9 cellular contexts compared by ENCODE assay signal in the genomic region with DNA sequence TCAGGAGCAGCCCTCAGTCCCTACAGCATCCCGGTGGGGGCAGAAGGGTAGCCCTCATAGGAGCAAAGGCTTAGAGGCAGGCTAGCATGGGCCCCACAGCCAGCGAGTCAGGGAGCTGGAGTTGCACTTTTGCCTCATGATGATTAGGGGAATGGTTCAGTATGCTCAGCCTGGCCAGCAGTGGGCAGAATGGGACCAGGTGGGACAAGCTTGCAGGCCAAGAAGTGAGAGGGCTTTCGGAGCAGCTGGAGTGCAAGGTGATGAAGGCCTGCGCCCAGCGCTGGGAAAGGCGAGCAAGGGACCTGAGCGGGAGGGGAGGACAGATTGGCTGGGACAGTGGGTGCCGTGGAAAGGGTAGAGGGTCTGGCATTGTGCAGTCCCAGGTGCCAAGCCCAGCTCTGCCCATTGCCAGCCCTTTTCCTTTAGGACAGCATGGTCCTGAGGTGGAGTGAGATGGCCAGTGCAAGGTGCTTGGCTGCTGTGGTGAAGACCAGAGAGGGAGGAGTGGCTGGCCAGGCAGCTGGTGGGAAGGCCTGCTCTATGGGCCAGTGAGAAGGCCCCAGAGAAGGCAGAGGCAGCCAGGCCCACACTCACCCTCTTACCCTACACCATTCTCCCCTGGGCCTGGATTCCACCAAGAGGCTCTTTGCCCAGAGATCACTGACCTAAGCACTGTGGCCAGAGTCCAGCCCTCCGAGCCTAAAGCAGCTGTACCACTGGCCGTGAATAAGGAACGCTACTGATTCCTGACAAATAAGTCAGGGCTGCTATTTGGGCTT. TPM values are rescaled to one million over a fixed set of nuclear protein-coding genes. Genes with fewer than 3 reads are reported as not detected.
A peak's percentile ranks its signal among the peaks of the same experiment; 100 is the strongest.
DNase-seq lines count a peak whose midpoint lies in the region; TF ChIP-seq lines count a peak whose summit lies in the region.
"Had no signal": no experiment of that assay in that cellular context is flagged by ENCODE, and none has a peak within 500 bp of the region (broad histone marks: within the 10 kb centered on the region; RNA-seq: fewer than 3 reads in every experiment).

No MANE protein-coding gene starts in this region.

- no peak overlapping the region for H2AFZ ChIP-seq in fibroblast of lung (ENCODE audit: low read length)

- H3K4me3 ChIP-seq in fibroblast of lung (replicated peaks in 1 of 4; ENCODE audit: control extremely low read depth in 1 of 4, insufficient read depth in 1 of 4, low read depth in 3 of 4, low read length in 4 of 4), result no peak overlapping the region
- no peak overlapping the region for H3K4me3 ChIP-seq in retinal pigment epithelial cell (ENCODE audit: low read length)

- H4K20me1 ChIP-seq in fibroblast of lung (ENCODE audit: control insufficient read depth, extremely low read depth, insufficient read depth, low read length), result no peaks in the 10 kb centered on the region

- H3K4me1 ChIP-seq in fibroblast of lung (ENCODE audit: control insufficient read depth, extremely low read depth, insufficient read depth, low read length), result peaks cover 13% of the 10 kb centered on the region

- no peaks in the 10 kb centered on the region for H3K9me3 ChIP-seq in fibroblast of lung (ENCODE audit: control insufficient read depth, insufficient read depth, low read depth, low read length)

- no peak overlapping the region for H3K4me2 ChIP-seq in fibroblast of lung (ENCODE audit: extremely low read depth, insufficient read depth, low read length)

- H3K79me2 ChIP-seq in fibroblast of lung (ENCODE audit: control insufficient read depth, insufficient read depth, low read length), result no peaks in the 10 kb centered on the region

- no peak overlapping the region for H3K27ac ChIP-seq in fibroblast of lung (ENCODE audit: insufficient read depth, low read length)

- no peaks in the 10 kb centered on the region for H3K36me3 ChIP-seq in fibroblast of lung (ENCODE audit: control insufficient read depth, insufficient read depth, low read length)

- peak; percentile 48 for DNase-seq in UCSD-AML1 (lab: John Stamatoyannopoulos, UW; ENCODE audit: unreplicated experiment)
- peak in 1 of 2 donors; percentile 41 for DNase-seq in fibroblast of lung (ENCODE audit: low read depth in 2 of 2)
- DNase-seq in retinal pigment epithelial cell (ENCODE audit: low read depth), result no peak
- no peak for DNase-seq in NCI-H1436 treated with DMSO at 0.1 percent for 48 hours (lab: John Stamatoyannopoulos, UW)
- DNase-seq in mucosa of gallbladder (ENCODE audit: low spot score), result no peak
- DNase-seq in NCI-H748 (lab: John Stamatoyannopoulos, UW; ENCODE audit: unreplicated experiment), result no peak
- no peak for DNase-seq in activated effector memory CD4-positive, alpha-beta T cell treated with anti-CD3 and anti-CD28 coated beads, Interleukin-2, amount 50 U/mL, for 16 hours
- DNase-seq: dermis blood vessel endothelial cell had no signal

- H3K27me3 ChIP-seq in fibroblast of lung (ENCODE audit: control insufficient read depth, insufficient read depth, low read length), result no peaks in the 10 kb centered on the region

- H3K9ac ChIP-seq in fibroblast of lung (ENCODE audit: insufficient read depth, low read length), result no peak overlapping the region

- TF ChIP-seq CTCF in GM12874 (IDR thresholded peaks at IDR 0.05; ENCODE audit: insufficient read depth, low read depth, low read length) (peak; percentile 36; the same call in 1 of the 2 replicates), fibroblast of lung (conservative IDR thresholded peaks at IDR 0.05 in 1 of 2, IDR thresholded peaks at IDR 0.05 in 1 of 2; ENCODE audit: low read depth in 1 of 2, low read length in 2 of 2) (peak; percentile 22 to 48), retinal pigment epithelial cell (conservative IDR thresholded peaks at IDR 0.05; ENCODE audit: low read depth, low read length) (peak; percentile 56)

RNA-seq across cellular contexts. Expression of a gene that starts 47.9 kb away (rescaled TPM):
- 0.77 and 10.6 TPM in 2 replicates for total RNA-seq in fibroblast of lung
- 10.5 and 11.9 TPM in 2 replicates for polyA plus RNA-seq in fibroblast of lung
- polyA plus RNA-seq in fibroblast of lung (2012), result 18.5 and 23.8 TPM in 2 replicates
- polyA minus RNA-seq in fibroblast of lung (ENCODE audit: low replicate concordance), result 14.8 and 45.0 TPM in 2 replicates
- total RNA-seq in mucosa of gallbladder, result 2.0 TPM
